Comparison of ENCODE assay signal across 9 cellular contexts in the genomic region with DNA sequence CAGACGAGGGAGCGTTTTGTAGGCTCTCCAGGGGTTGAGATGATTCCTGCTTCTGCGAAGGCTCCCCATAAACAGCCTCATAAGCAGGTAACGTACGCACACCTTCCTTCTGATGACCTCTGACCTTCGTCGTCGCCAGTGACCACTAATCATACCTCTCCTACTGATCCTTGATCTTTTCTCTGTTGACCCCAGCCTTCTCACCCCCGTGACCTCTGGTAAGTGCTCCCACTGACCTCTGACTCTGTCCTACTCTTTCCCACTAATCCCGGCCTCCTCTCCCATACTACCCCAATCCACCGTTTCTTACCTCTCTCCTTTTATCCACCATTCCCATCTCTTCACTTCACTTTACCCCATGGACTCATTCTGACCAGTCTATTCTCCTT. TPM values are rescaled to one million over a fixed set of nuclear protein-coding genes. Genes with fewer than 3 reads are reported as not detected.
DNase-seq lines count a peak whose midpoint lies in the region; ATAC-seq and TF ChIP-seq lines count a peak whose summit lies in the region.
"Had no signal": no experiment of that assay in that cellular context is flagged by ENCODE, and none has a peak within 500 bp of the region (broad histone marks: within the 10 kb centered on the region; RNA-seq: fewer than 3 reads in every experiment).

No MANE protein-coding gene starts in this region.

- 0 out of 2 replicates have a peak, but pooled peaks cover 3% of the 10 kb centered on the region for H3K27me3 ChIP-seq in iPS DF 6.9 (ENCODE audit: control insufficient read depth, insufficient read depth, low read length)

- CTCF ChIA-PET in activated B cell treated with CpG ODN at 0.5 μM for 24 hours (lab: Charles Lee): interaction anchor here (0.6 to 1.1 kb wide), 4 partner anchors 127 to 208 kb away, joined by 3 read pairs; no protein-coding TSS in a partner anchor

- H3K27ac Mint-ChIP-seq in T-helper 1 cell treated with Interleukin-12 subunit alpha and Interleukin-12 subunit beta and Interleukin-4 antibody, amounts not matched to agents 30 μg/mL and 1 μg/mL, for 36 hours: peak overlapping the region; percentile 79
- peak overlapping the region; percentile 43 for H3K27ac Mint-ChIP-seq in activated B cell treated with CpG ODN at 0.5 μM for 24 hours
- peak overlapping the region; percentile 89 for H3K27ac Mint-ChIP-seq in stimulated activated naive B cell treated with anti-CD40 and anti-IgM and Interleukin-4, amounts not matched to agents 10 μg/mL and 1 μg/mL and 100 μg/mL, for 72 hours

- no peaks in the 10 kb centered on the region for H3K36me3 Mint-ChIP-seq in T-helper 1 cell treated with Interleukin-12 subunit alpha and Interleukin-12 subunit beta and Interleukin-4 antibody, amounts not matched to agents 30 μg/mL and 1 μg/mL, for 36 hours (ENCODE audit: low read depth)
- H3K36me3 Mint-ChIP-seq in activated B cell treated with CpG ODN at 0.5 μM for 24 hours (ENCODE audit: low read depth): no peaks in the 10 kb centered on the region
- H3K36me3 Mint-ChIP-seq in stimulated activated naive B cell treated with anti-CD40 and anti-IgM and Interleukin-4, amounts not matched to agents 10 μg/mL and 1 μg/mL and 100 μg/mL, for 72 hours: no peaks in the 10 kb centered on the region
- H3K36me3 Mint-ChIP-seq: activated naive CD4-positive, alpha-beta T cell treated with anti-CD3 and anti-CD28 coated beads, Interleukin-2, amount 50 U/mL, for 72 hours had no signal

- H3K9me3 ChIP-seq in iPS DF 6.9 (ENCODE audit: control insufficient read depth, insufficient read depth, low read length): no peaks in the 10 kb centered on the region

- WGBS in iPS DF 6.9 (ENCODE audit: insufficient coverage, insufficient read length): 100% methylated on average over 2 of the region's 11 CpGs

- H3K27ac ChIP-seq in iPS DF 6.9 (ENCODE audit: low read length): no peak overlapping the region

- no peaks in the 10 kb centered on the region for H3K36me3 ChIP-seq in iPS DF 6.9 (ENCODE audit: control insufficient read depth, insufficient read depth, low read length)

- no peak for DNase-seq in T-helper 1 cell
- DNase-seq in activated B cell treated with CpG ODN at 0.5 μM for 24 hours: no peak
- no peak for DNase-seq in iPS DF 6.9 (ENCODE audit: low read depth, low spot score)
- no peak for DNase-seq in stimulated activated naive B cell treated with anti-CD40 and anti-IgM and Interleukin-4, amounts not matched to agents 10 μg/mL and 1 μg/mL and 100 μg/mL, for 72 hours
- DNase-seq in NCI-H1694 treated with DMSO at 0.1 percent for 48 hours (lab: John Stamatoyannopoulos, UW): no peak
- no peak for DNase-seq in SHP77 treated with DMSO at 0.1 percent for 48 hours (lab: John Stamatoyannopoulos, UW)

- peaks cover 37% of the 10 kb centered on the region for H3K4me1 Mint-ChIP-seq in T-helper 1 cell treated with Interleukin-12 subunit alpha and Interleukin-12 subunit beta and Interleukin-4 antibody, amounts not matched to agents 30 μg/mL and 1 μg/mL, for 36 hours (ENCODE audit: low read depth)
- peaks cover 34% of the 10 kb centered on the region for H3K4me1 Mint-ChIP-seq in activated B cell treated with CpG ODN at 0.5 μM for 24 hours
- peaks cover 32 to 45% of the 10 kb centered on the region in 2 donors for H3K4me1 Mint-ChIP-seq in stimulated activated naive B cell treated with anti-CD40 and anti-IgM and Interleukin-4, amounts not matched to agents 10 μg/mL and 1 μg/mL and 100 μg/mL, for 72 hours

- POLR2A ChIA-PET in activated B cell treated with CpG ODN at 0.5 μM for 24 hours (lab: Charles Lee): interaction anchor here (0.5 to 2.0 kb wide), 8 partner anchors 10 to 977 kb away, joined by 3 to 7 read pairs (median 4); a partner anchor contains a TSS

- H3K9me3 Mint-ChIP-seq in T-helper 1 cell treated with Interleukin-12 subunit alpha and Interleukin-12 subunit beta and Interleukin-4 antibody, amounts not matched to agents 30 μg/mL and 1 μg/mL, for 36 hours: no peaks in the 10 kb centered on the region
- no peaks in the 10 kb centered on the region for H3K9me3 Mint-ChIP-seq in activated B cell treated with CpG ODN at 0.5 μM for 24 hours
- H3K9me3 Mint-ChIP-seq in stimulated activated naive B cell treated with anti-CD40 and anti-IgM and Interleukin-4, amounts not matched to agents 10 μg/mL and 1 μg/mL and 100 μg/mL, for 72 hours: no peaks in the 10 kb centered on the region
- H3K9me3 Mint-ChIP-seq: activated naive CD4-positive, alpha-beta T cell treated with anti-CD3 and anti-CD28 coated beads, Interleukin-2, amount 50 U/mL, for 72 hours had no signal

- ATAC-seq in activated B cell treated with CpG ODN at 0.5 μM for 24 hours (ENCODE audit: low read depth) (no peak), GM18520 (IDR thresholded peaks at IDR 0.05; ENCODE audit: unreplicated experiment) (no peak)
- no peak for ATAC-seq in stimulated activated naive B cell treated with anti-CD40 and anti-IgM and Interleukin-4, amounts not matched to agents 10 μg/mL and 1 μg/mL and 100 μg/mL, for 72 hours (replicated peaks)

- H3K4me1 ChIP-seq in iPS DF 6.9 (ENCODE audit: control insufficient read depth, insufficient read depth, low read length): peaks cover 3% of the 10 kb centered on the region; the same call in 1 of the 2 replicates

- peak overlapping the region; percentile 23; the same call in 1 of the 2 replicates for H3K4me3 ChIP-seq in iPS DF 6.9 (ENCODE audit: low read length)

- H3K27me3 Mint-ChIP-seq in T-helper 1 cell treated with Interleukin-12 subunit alpha and Interleukin-12 subunit beta and Interleukin-4 antibody, amounts not matched to agents 30 μg/mL and 1 μg/mL, for 36 hours (ENCODE audit: low read depth): peaks cover 21% of the 10 kb centered on the region
- peaks cover 12% of the 10 kb centered on the region for H3K27me3 Mint-ChIP-seq in activated B cell treated with CpG ODN at 0.5 μM for 24 hours
- H3K27me3 Mint-ChIP-seq in stimulated activated naive B cell treated with anti-CD40 and anti-IgM and Interleukin-4, amounts not matched to agents 10 μg/mL and 1 μg/mL and 100 μg/mL, for 72 hours: peaks cover 11% of the 10 kb centered on the region in 2 donors

- intact Hi-C loops in activated B cell treated with CpG ODN at 0.5 μM for 24 hours (cut with micrococcal nuclease): loop anchor here (1.0 to 5.0 kb wide), 12 partner anchors 22 to 652 kb away; a partner anchor contains a TSS

- TF ChIP-seq CTCF in activated B cell treated with CpG ODN at 0.5 μM for 24 hours (IDR thresholded peaks at IDR 0.05): no peak

- peak overlapping the region; percentile 85 for H3K4me3 Mint-ChIP-seq in T-helper 1 cell treated with Interleukin-12 subunit alpha and Interleukin-12 subunit beta and Interleukin-4 antibody, amounts not matched to agents 30 μg/mL and 1 μg/mL, for 36 hours
- H3K4me3 Mint-ChIP-seq in activated B cell treated with CpG ODN at 0.5 μM for 24 hours: peak overlapping the region; percentile 90
- peak overlapping the region; percentile 87 to 95 for H3K4me3 Mint-ChIP-seq in stimulated activated naive B cell treated with anti-CD40 and anti-IgM and Interleukin-4, amounts not matched to agents 10 μg/mL and 1 μg/mL and 100 μg/mL, for 72 hours

RNA-seq across cellular contexts. Expression of a gene that starts 0.4 kb away (rescaled TPM):
- total RNA-seq in activated B cell treated with CpG ODN at 0.5 μM for 24 hours: not detected in 2 replicates

RNA-seq across cellular contexts. Expression of a gene that starts 0.6 kb away (rescaled TPM):
- 13.5 and 16.9 TPM in 2 replicates for total RNA-seq in activated B cell treated with CpG ODN at 0.5 μM for 24 hours
